ENCODE assay signal across 24 cellular contexts in genomic region chr3:86175051-86175536, GRCh38.
DNase-seq lines count a peak whose midpoint lies in the region; ATAC-seq and TF ChIP-seq lines count a peak whose summit lies in the region.
"Had no signal": no experiment of that assay in that cellular context is flagged by ENCODE, and none has a peak within 500 bp of the region (broad histone marks: within the 10 kb centered on the region; RNA-seq: fewer than 3 reads in every experiment).

No MANE protein-coding gene starts in this region.

- H3K27ac Mint-ChIP-seq in T-cell = no peak overlapping the region
- H3K27ac Mint-ChIP-seq: activated CD8-positive, alpha-beta memory T cell treated with anti-CD3 and anti-CD28 coated beads, Interleukin-2, amount 10 ng/mL, durations not matched to agents 7 days and 5 days; activated naive CD4-positive, alpha-beta T cell treated with anti-CD3 and anti-CD28 coated beads, Interleukin-2, amount 10 ng/mL, durations not matched to agents 7 days and 5 days; dendritic cell treated with granulocyte-macrophage colony-stimulating factor and Interleukin-4, amounts not matched to agents 40 ng/mL and 50 ng/mL, for 4 days; IgD-negative memory B cell; naive thymus-derived CD8-positive, alpha-beta T cell; stimulated activated naive CD8-positive, alpha-beta T cell treated with anti-CD3 and anti-CD28 coated beads, Interleukin-15, Interleukin-2, amounts not matched to agents 100 ng/mL and 50 ng/mL, for 24 hours had no signal

- peak; percentile 82 for ATAC-seq in mucosa of descending colon
- ATAC-seq in psoas muscle = no peak
- no peak for ATAC-seq in T-cell (replicated peaks in 1 of 4)
- no peak for ATAC-seq in GM21786 (IDR thresholded peaks at IDR 0.05; ENCODE audit: unreplicated experiment)
- ATAC-seq: activated CD8-positive, alpha-beta memory T cell treated with anti-CD3 and anti-CD28 coated beads, Interleukin-2, amount 10 ng/mL, durations not matched to agents 7 days and 5 days; naive thymus-derived CD8-positive, alpha-beta T cell; sciatic nerve had no signal

- TF ChIP-seq CTCF in mucosa of descending colon (IDR thresholded peaks at IDR 0.05) (no peak), psoas muscle (IDR thresholded peaks at IDR 0.05) (no peak)

- DNase-seq in ELF-1 (ENCODE audit: low read depth, low spot score) (peak; percentile 42), mucosa of descending colon (no peak), psoas muscle (no peak), T-cell (no peak)
- DNase-seq in stimulated activated CD8-positive, alpha-beta memory T cell treated with anti-CD3 and anti-CD28 coated beads, Interleukin-4, amount 100 ng/mL, for 48 hours = no peak
- DNase-seq: activated CD4-positive, alpha-beta T cell treated with anti-CD3 and anti-CD28 coated beads, Interleukin-2, amount 50 U/mL, for 1 hour; activated CD8-positive, alpha-beta memory T cell treated with anti-CD3 and anti-CD28 coated beads, Interleukin-2, amount 10 ng/mL, durations not matched to agents 7 days and 5 days; activated naive CD4-positive, alpha-beta T cell treated with anti-CD3 and anti-CD28 coated beads, Interleukin-2, amount 10 ng/mL, durations not matched to agents 7 days and 5 days; caudate nucleus; HCEC 1CT; naive thymus-derived CD8-positive, alpha-beta T cell; NCI-H2171 treated with DMSO at 0.1 percent for 48 hours; NCI-H774; SK-N-SH; T-helper 2 cell; thyroid gland had no signal

- POLR2A ChIA-PET in T-cell (lab: Charles Lee) = no interaction called here

- H3K9ac ChIP-seq in HUES64 (ENCODE audit: low read depth, low read length) = peak overlapping the region; percentile 58; the same call in 1 of the 2 replicates
- H3K9ac ChIP-seq: BLaER1 treated with 17β-estradiol and CSF1 and Interleukin-3, amounts not matched to agents 10 nM and 100 nM; SK-N-SH had no signal

- WGBS in HUES64 = 54% methylated on average over 3 of the region's 3 CpGs
- WGBS in ectodermal cell, 2 experiments = 35 to 42% methylated on average over 3 of the region's 3 CpGs
- 11 to 21% (median 19%) methylated on average over 3 of the region's 3 CpGs for WGBS in psoas muscle, 3 donors

- no peaks in the 10 kb centered on the region for H3K27me3 Mint-ChIP-seq in T-cell
- H3K27me3 Mint-ChIP-seq: activated CD8-positive, alpha-beta memory T cell treated with anti-CD3 and anti-CD28 coated beads, Interleukin-2, amount 10 ng/mL, durations not matched to agents 7 days and 5 days; activated naive CD4-positive, alpha-beta T cell treated with anti-CD3 and anti-CD28 coated beads, Interleukin-2, amount 10 ng/mL, durations not matched to agents 7 days and 5 days; dendritic cell treated with granulocyte-macrophage colony-stimulating factor and Interleukin-4, amounts not matched to agents 40 ng/mL and 50 ng/mL, for 4 days; IgD-negative memory B cell; naive thymus-derived CD8-positive, alpha-beta T cell; stimulated activated naive CD8-positive, alpha-beta T cell treated with anti-CD3 and anti-CD28 coated beads, Interleukin-15, Interleukin-2, amounts not matched to agents 100 ng/mL and 50 ng/mL, for 24 hours had no signal

- H3K27me3 ChIP-seq in HUES64 (ENCODE audit: insufficient read depth, low read length) (no peaks in the 10 kb centered on the region), ectodermal cell (ENCODE audit: control insufficient read depth, insufficient read depth, low read length, poor library complexity, severe bottlenecking) (no peaks in the 10 kb centered on the region), psoas muscle (ENCODE audit: insufficient read depth in 3 of 3, low read length in 2 of 3) (no peaks in the 10 kb centered on the region)
- H3K27me3 ChIP-seq: BLaER1 treated with 17β-estradiol and CSF1 and Interleukin-3, amounts not matched to agents 10 nM and 100 nM; thyroid gland had no signal

- CTCF ChIA-PET in T-cell (lab: Charles Lee) = no interaction called here

- peaks cover 49% of the 10 kb centered on the region for H3K4me1 ChIP-seq in HUES64 (ENCODE audit: insufficient read depth, low read length)
- H3K4me1 ChIP-seq in ectodermal cell (ENCODE audit: control insufficient read depth, insufficient read depth, low read length) = peaks cover 12% of the 10 kb centered on the region
- no peaks in the 10 kb centered on the region for H3K4me1 ChIP-seq in mucosa of descending colon (ENCODE audit: low read depth)
- H3K4me1 ChIP-seq in psoas muscle = no peaks in the 10 kb centered on the region
- H3K4me1 ChIP-seq: thyroid gland had no signal

- H3K9me3 ChIP-seq in HUES64 (ENCODE audit: insufficient read depth, low read depth, low read length) = no peaks in the 10 kb centered on the region
- no peaks in the 10 kb centered on the region for H3K9me3 ChIP-seq in ectodermal cell (ENCODE audit: control insufficient read depth, low read length)
- no peaks in the 10 kb centered on the region for H3K9me3 ChIP-seq in mucosa of descending colon
- no peaks in the 10 kb centered on the region for H3K9me3 ChIP-seq in psoas muscle
- H3K9me3 ChIP-seq: BLaER1 treated with 17β-estradiol and CSF1 and Interleukin-3, amounts not matched to agents 10 nM and 100 nM; SK-N-SH; thyroid gland had no signal

- intact Hi-C loops in mucosa of descending colon (cut with DNase I, micrococcal nuclease) (loop anchor here in 1 of 2 donors (2.0 kb wide), 1 partner anchor 70 kb away; no protein-coding TSS in a partner anchor), psoas muscle (cut with DNase I) (no loop called here)

- H3K4me3 ChIP-seq in HUES64 (ENCODE audit: low read length) = no peak overlapping the region
- H3K4me3 ChIP-seq in ectodermal cell (ENCODE audit: insufficient read depth, low read depth, low read length) = no peak overlapping the region
- H3K4me3 ChIP-seq in mucosa of descending colon = no peak overlapping the region
- H3K4me3 ChIP-seq in psoas muscle = no peak overlapping the region
- H3K4me3 ChIP-seq: BLaER1 treated with 17β-estradiol and CSF1 and Interleukin-3, amounts not matched to agents 10 nM and 100 nM; thyroid gland had no signal

- H3K27ac ChIP-seq in HUES64 (ENCODE audit: low read depth, low read length) (peak overlapping the region; percentile 91), ectodermal cell (ENCODE audit: insufficient read depth, low read depth, low read length, poor library complexity, severe bottlenecking) (peak overlapping the region; percentile 70), psoas muscle (no peak overlapping the region)
- H3K27ac ChIP-seq: BLaER1 treated with 17β-estradiol and CSF1 and Interleukin-3, amounts not matched to agents 10 nM and 100 nM; thyroid gland had no signal

- H3K9me3 Mint-ChIP-seq in T-cell = peaks cover 9 to 17% (median 15%) of the 10 kb centered on the region in 3 donors
- H3K9me3 Mint-ChIP-seq: activated naive CD4-positive, alpha-beta T cell treated with anti-CD3 and anti-CD28 coated beads, Interleukin-2, amount 10 ng/mL, durations not matched to agents 7 days and 5 days; dendritic cell treated with granulocyte-macrophage colony-stimulating factor and Interleukin-4, amounts not matched to agents 40 ng/mL and 50 ng/mL, for 4 days; stimulated activated naive CD8-positive, alpha-beta T cell treated with anti-CD3 and anti-CD28 coated beads, Interleukin-15, Interleukin-2, amounts not matched to agents 100 ng/mL and 50 ng/mL, for 24 hours had no signal

- no peaks in the 10 kb centered on the region for H3K4me1 Mint-ChIP-seq in T-cell
- H3K4me1 Mint-ChIP-seq: activated CD8-positive, alpha-beta memory T cell treated with anti-CD3 and anti-CD28 coated beads, Interleukin-2, amount 10 ng/mL, durations not matched to agents 7 days and 5 days; activated naive CD4-positive, alpha-beta T cell treated with anti-CD3 and anti-CD28 coated beads, Interleukin-2, amount 10 ng/mL, durations not matched to agents 7 days and 5 days; IgD-negative memory B cell had no signal

- H3K36me3 ChIP-seq in HUES64 (ENCODE audit: insufficient read depth, low read length) (no peaks in the 10 kb centered on the region), ectodermal cell (ENCODE audit: control insufficient read depth, insufficient read depth, low read length) (no peaks in the 10 kb centered on the region), mucosa of descending colon (ENCODE audit: low read depth) (no peaks in the 10 kb centered on the region), psoas muscle (ENCODE audit: insufficient read depth in 1 of 2, low read depth in 1 of 2) (no peaks in the 10 kb centered on the region)
- H3K36me3 ChIP-seq: BLaER1 treated with 17β-estradiol and CSF1 and Interleukin-3, amounts not matched to agents 10 nM and 100 nM; thyroid gland had no signal

- H3K4me3 Mint-ChIP-seq in T-cell = no peak overlapping the region
- H3K4me3 Mint-ChIP-seq: activated CD8-positive, alpha-beta memory T cell treated with anti-CD3 and anti-CD28 coated beads, Interleukin-2, amount 10 ng/mL, durations not matched to agents 7 days and 5 days; activated naive CD4-positive, alpha-beta T cell treated with anti-CD3 and anti-CD28 coated beads, Interleukin-2, amount 10 ng/mL, durations not matched to agents 7 days and 5 days; dendritic cell treated with granulocyte-macrophage colony-stimulating factor and Interleukin-4, amounts not matched to agents 40 ng/mL and 50 ng/mL, for 4 days; IgD-negative memory B cell; naive thymus-derived CD8-positive, alpha-beta T cell; stimulated activated naive CD8-positive, alpha-beta T cell treated with anti-CD3 and anti-CD28 coated beads, Interleukin-15, Interleukin-2, amounts not matched to agents 100 ng/mL and 50 ng/mL, for 24 hours had no signal

- H3K36me3 Mint-ChIP-seq in T-cell = no peaks in the 10 kb centered on the region
- H3K36me3 Mint-ChIP-seq: activated CD8-positive, alpha-beta memory T cell treated with anti-CD3 and anti-CD28 coated beads, Interleukin-2, amount 10 ng/mL, durations not matched to agents 7 days and 5 days; activated naive CD4-positive, alpha-beta T cell treated with anti-CD3 and anti-CD28 coated beads, Interleukin-2, amount 10 ng/mL, durations not matched to agents 7 days and 5 days; IgD-negative memory B cell; naive thymus-derived CD8-positive, alpha-beta T cell had no signal
